8 cellular contexts compared by ENCODE assay signal in the genomic region with DNA sequence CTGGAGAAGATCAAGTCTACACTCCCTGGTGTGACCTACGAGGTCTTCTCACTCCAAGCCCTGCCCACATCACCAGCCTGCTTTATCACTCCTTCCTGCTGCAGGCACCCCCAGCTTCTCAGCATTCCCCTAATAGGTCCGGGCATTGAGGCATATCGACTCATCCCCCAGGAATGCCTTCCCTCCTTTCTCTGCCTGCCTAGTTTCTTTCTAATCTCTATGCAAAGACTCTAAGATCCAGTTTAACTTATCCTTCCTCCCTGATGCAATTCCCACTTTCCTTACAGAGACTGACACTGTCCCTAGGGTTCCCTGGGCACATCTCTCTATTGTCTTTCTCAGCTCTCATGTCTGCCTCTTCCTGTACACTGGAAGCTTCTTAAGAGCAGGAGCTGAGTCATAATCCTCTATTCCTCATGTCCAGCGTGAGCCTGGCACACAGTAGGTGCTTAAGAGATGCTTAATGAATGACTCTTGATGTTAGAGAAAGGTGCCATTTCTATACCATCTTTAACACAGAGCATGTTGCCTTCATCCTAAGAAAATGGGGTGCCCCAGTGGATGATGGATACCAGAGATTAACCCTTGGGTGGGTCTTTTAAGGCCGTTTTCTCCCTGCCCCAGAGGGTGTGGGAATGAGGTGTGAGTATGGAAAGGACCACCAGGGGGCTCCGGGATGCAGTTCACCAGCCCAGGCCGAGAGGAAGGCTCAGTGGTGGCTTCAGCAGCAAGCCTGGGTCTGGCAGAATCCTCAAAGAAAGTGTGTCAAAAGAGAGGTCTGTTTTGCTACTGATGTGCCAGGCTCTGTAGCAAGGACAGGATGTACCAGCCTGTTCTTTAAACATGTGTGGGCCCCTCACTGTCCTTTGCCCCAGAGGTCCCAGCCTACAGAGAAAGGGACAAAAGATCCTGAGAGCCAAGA. TPM values are rescaled to one million over a fixed set of nuclear protein-coding genes. Genes with fewer than 3 reads are reported as not detected.
DNase-seq lines count a peak whose midpoint lies in the region; FAIRE-seq and TF ChIP-seq lines count a peak whose summit lies in the region.

No MANE protein-coding gene starts in this region.

- H3K4me1 ChIP-seq in HUES48 (ENCODE audit: control insufficient read depth, insufficient read depth, low read length) = peaks cover 22% of the 10 kb centered on the region
- peaks cover 45% of the 10 kb centered on the region for H3K4me1 ChIP-seq in mammary epithelial cell (ENCODE audit: insufficient read depth, low read length)

- WGBS in mammary epithelial cell (ENCODE audit: low coverage, missing lambda C conversion rate) = 9% methylated on average over 7 of the region's 7 CpGs

- H3K27ac ChIP-seq in HUES48 (ENCODE audit: low read depth, low read length) = peak overlapping the region; percentile 92
- H3K27ac ChIP-seq in mammary epithelial cell (ENCODE audit: insufficient read depth, low read depth, low read length) = peak overlapping the region; percentile 81

- in situ Hi-C loops in mammary epithelial cell (cut with MboI; ENCODE audit: low sequenced_read_pairs in 2 of 2) = loop anchor here in 1 of 2 donors (25.0 kb wide), 1 partner anchor 475 kb away; no protein-coding TSS in a partner anchor

- no peaks in the 10 kb centered on the region for H4K20me1 ChIP-seq in mammary epithelial cell (ENCODE audit: insufficient read depth, low read length)

- H3K79me2 ChIP-seq in mammary epithelial cell (ENCODE audit: insufficient read depth, low read length) = peaks cover 71% of the 10 kb centered on the region

- H3K9ac ChIP-seq in HUES48 (ENCODE audit: low read depth, low read length) (peak overlapping the region; percentile 44; the same call in 1 of the 2 replicates), mammary epithelial cell (ENCODE audit: insufficient read depth, low read length) (peak overlapping the region; percentile 39)

- H3K4me3 ChIP-seq in HUES48 (ENCODE audit: low read depth, low read length) (no peak overlapping the region), mammary epithelial cell (replicated peaks in 1 of 3; ENCODE audit: insufficient read depth in 1 of 3, low read depth in 2 of 3, low read length in 3 of 3) (no peak overlapping the region)

- TSS peak; percentile 67 for BruUV-seq in mammary epithelial cell (replicated peaks; lab: Mats Ljungman, UMichigan)

- H3K9me3 ChIP-seq in HUES48 (ENCODE audit: control insufficient read depth, insufficient read depth, low read length) (no peaks in the 10 kb centered on the region), mammary epithelial cell (replicated peaks; ENCODE audit: insufficient read depth, low read length) (no peaks in the 10 kb centered on the region)

- peak; percentile 51 to 73 for DNase-seq in NCI-H524 (lab: John Stamatoyannopoulos, UW)
- no peak for DNase-seq in NCI-H524 treated with DMSO at 0.1 percent for 48 hours (lab: John Stamatoyannopoulos, UW)
- DNase-seq in RCC 7860 (ENCODE audit: low spot score) = peak; percentile 80
- DNase-seq in mammary epithelial cell = peak; percentile 86
- peak; percentile 97 for DNase-seq in kidney glomerular epithelial cell (lab: John Stamatoyannopoulos, UW)
- peak; percentile 21 for DNase-seq in stimulated activated CD4-positive, alpha-beta T cell treated with anti-CD3 and anti-CD28 coated beads, Interleukin-4, amount 100 ng/mL, for 1 hour
- DNase-seq in effector CD4-positive, alpha-beta T cell = no peak

- H3K27me3 ChIP-seq in HUES48 (ENCODE audit: control insufficient read depth, insufficient read depth, low read length) = no peaks in the 10 kb centered on the region
- no peaks in the 10 kb centered on the region for H3K27me3 ChIP-seq in mammary epithelial cell (ENCODE audit: insufficient read depth, low read length)

- peak; percentile 64 for FAIRE-seq in RCC 7860 (lab: Jason Lieb, UNC)

- H3K4me2 ChIP-seq in mammary epithelial cell (ENCODE audit: insufficient read depth, low read depth, low read length) = peak overlapping the region; percentile 29

- TF ChIP-seq CTCF in mammary epithelial cell (conservative IDR thresholded peaks at IDR 0.05 in 1 of 2, IDR thresholded peaks at IDR 0.05 in 1 of 2; ENCODE audit: extremely low read depth in 1 of 2, insufficient read depth in 1 of 2, low read depth in 1 of 2, low read length in 2 of 2) = peak; percentile 74 to 76

- H2AFZ ChIP-seq in mammary epithelial cell (ENCODE audit: low read depth, low read length) = peak overlapping the region; percentile 58

- dilution Hi-C loops in mammary epithelial cell (cut with HindIII; ENCODE audit: low sequenced_read_pairs) = loop anchor here (5.0 kb wide), 1 partner anchor 35 kb away; no protein-coding TSS in a partner anchor

- CTCF ChIA-PET in mammary epithelial cell (lab: Charles Lee; ENCODE audit: low non-redundant PET) = interaction anchor here (1.0 kb wide), 1 partner anchor 15 kb away, joined by 3 read pairs; no protein-coding TSS in a partner anchor

- H3K36me3 ChIP-seq in HUES48 (ENCODE audit: control insufficient read depth, insufficient read depth, low read length) (no peaks in the 10 kb centered on the region), mammary epithelial cell (ENCODE audit: insufficient read depth, low read length) (no peaks in the 10 kb centered on the region)

- intact Hi-C loops in mammary epithelial cell (cut with micrococcal nuclease) = loop anchor here (1.0 to 5.0 kb wide), 10 partner anchors 31 to 550 kb away; no protein-coding TSS in a partner anchor

RNA-seq across cellular contexts. Expression of a gene that starts 34.7 kb away (rescaled TPM):
- 10 to 100 TPM; 57.7 to 59.6 TPM for total RNA-seq in mammary epithelial cell
- 26.6 TPM for polyA plus RNA-seq in mammary epithelial cell
- polyA minus RNA-seq in mammary epithelial cell = 31.9 TPM

Comparison
In these comparisons a context has a peak if more than half of its experiments do, and no peak if none do; other contexts are left out.
1. DNase-seq: peak in NCI-H524 (2 of 2), RCC 7860 (single experiment), mammary epithelial cell (single experiment), kidney glomerular epithelial cell (single experiment) and stimulated activated CD4-positive, alpha-beta T cell treated with anti-CD3 and anti-CD28 coated beads, Interleukin-4, amount 100 ng/mL, for 1 hour (single experiment); none in NCI-H524 treated with DMSO at 0.1 percent for 48 hours (single experiment) and effector CD4-positive, alpha-beta T cell (single experiment).